ENCODE assay signal across 1 cellular context in genomic region chr2:69335291-69335690, GRCh38.
TF ChIP-seq lines count a peak whose summit lies in the region.

No MANE protein-coding gene starts in this region.

TF ChIP-seq in IMR-90, 13 proteins besides CTCF, POLR2A, EP300 and RAD21:
- TF ChIP-seq, protein P1, sequence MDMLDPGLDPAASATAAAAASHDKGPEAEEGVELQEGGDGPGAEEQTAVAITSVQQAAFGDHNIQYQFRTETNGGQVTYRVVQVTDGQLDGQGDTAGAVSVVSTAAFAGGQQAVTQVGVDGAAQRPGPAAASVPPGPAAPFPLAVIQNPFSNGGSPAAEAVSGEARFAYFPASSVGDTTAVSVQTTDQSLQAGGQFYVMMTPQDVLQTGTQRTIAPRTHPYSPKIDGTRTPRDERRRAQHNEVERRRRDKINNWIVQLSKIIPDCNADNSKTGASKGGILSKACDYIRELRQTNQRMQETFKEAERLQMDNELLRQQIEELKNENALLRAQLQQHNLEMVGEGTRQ (IDR thresholded peaks at IDR 0.05; ENCODE audit: low read depth, low read length), result no peak
- no peak for TF ChIP-seq MXI1 (IDR thresholded peaks at IDR 0.05; ENCODE audit: borderline replicate concordance, low read depth, low read length)
- TF ChIP-seq RFX5 (IDR thresholded peaks at IDR 0.05; ENCODE audit: low read depth, low read length), result no peak
- TF ChIP-seq RCOR1 (IDR thresholded peaks at IDR 0.05; ENCODE audit: insufficient replicate concordance, low read length), result no peak
- TF ChIP-seq MAZ (IDR thresholded peaks at IDR 0.05; ENCODE audit: borderline replicate concordance, low read depth, low read length), result no peak
- TF ChIP-seq FOS (IDR thresholded peaks at IDR 0.05; ENCODE audit: low read depth, low read length), result no peak
- TF ChIP-seq, protein P2, sequence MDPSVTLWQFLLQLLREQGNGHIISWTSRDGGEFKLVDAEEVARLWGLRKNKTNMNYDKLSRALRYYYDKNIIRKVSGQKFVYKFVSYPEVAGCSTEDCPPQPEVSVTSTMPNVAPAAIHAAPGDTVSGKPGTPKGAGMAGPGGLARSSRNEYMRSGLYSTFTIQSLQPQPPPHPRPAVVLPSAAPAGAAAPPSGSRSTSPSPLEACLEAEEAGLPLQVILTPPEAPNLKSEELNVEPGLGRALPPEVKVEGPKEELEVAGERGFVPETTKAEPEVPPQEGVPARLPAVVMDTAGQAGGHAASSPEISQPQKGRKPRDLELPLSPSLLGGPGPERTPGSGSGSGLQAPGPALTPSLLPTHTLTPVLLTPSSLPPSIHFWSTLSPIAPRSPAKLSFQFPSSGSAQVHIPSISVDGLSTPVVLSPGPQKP (IDR thresholded peaks at IDR 0.05; ENCODE audit: borderline replicate concordance, low read depth, low read length), result no peak
- no peak for TF ChIP-seq CEBPB (IDR thresholded peaks at IDR 0.05; ENCODE audit: low read depth, low read length)
- no peak for TF ChIP-seq BHLHE40 (IDR thresholded peaks at IDR 0.05; ENCODE audit: low read depth, low read length)
- TF ChIP-seq SMC3 (IDR thresholded peaks at IDR 0.05; ENCODE audit: low read depth, low read length), result no peak
- TF ChIP-seq NFE2L2 (IDR thresholded peaks at IDR 0.05; ENCODE audit: low read depth, low read length), result no peak
- no peak for TF ChIP-seq MAFK (IDR thresholded peaks at IDR 0.05; ENCODE audit: low read depth, low read length)
- no peak for TF ChIP-seq CHD1 (IDR thresholded peaks at IDR 0.05; ENCODE audit: low read depth, low read length)
